Comparison of ENCODE assay signal across 16 cellular contexts in the genomic region with DNA sequence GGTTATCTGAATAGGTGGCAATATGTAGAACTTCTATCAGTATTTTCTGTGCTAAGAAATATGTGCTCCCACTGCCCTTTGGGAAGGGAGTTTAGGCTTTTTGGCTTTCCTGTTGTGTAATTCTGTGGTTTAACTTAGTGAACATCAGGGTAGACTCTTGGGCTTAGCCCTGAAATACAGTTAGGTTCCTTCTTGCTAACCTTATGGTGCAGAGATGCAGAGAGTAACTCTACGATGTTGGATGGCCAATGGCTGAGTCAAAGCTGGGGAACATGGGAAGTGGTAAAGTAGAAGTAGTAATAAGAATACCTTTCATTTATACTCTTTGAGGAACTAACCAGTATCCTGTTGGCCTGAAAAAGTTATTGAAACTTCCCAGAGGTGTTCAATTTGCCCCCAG.
"Had no signal": no experiment of that assay in that cellular context is flagged by ENCODE, and none has a peak within 500 bp of the region (broad histone marks: within the 10 kb centered on the region; RNA-seq: fewer than 3 reads in every experiment).

No MANE protein-coding gene starts in this region.

- H3K4me3 ChIP-seq: cardiac muscle cell, esophagus squamous epithelium, prostate gland, right lobe of liver, spleen, transverse colon had no signal

- ATAC-seq: left ventricle myocardium superior, right lobe of liver had no signal

- DNase-seq: activated B cell treated with CpG ODN at 0.5 μM for 24 hours; activated CD4-positive, alpha-beta T cell treated with anti-CD3 and anti-CD28 coated beads, Interleukin-2, amount 10 ng/mL, durations not matched to agents 24 days and 14 days; activated naive CD4-positive, alpha-beta T cell treated with Interleukin-2 at 50 U/mL for 16 hours; esophagus squamous epithelium; kidney; left ventricle myocardium superior; mesenchymal stem cell; occipital lobe; right lobe of liver; spleen; stimulated activated CD4-positive, alpha-beta T cell treated with anti-CD3 and anti-CD28 coated beads, Interleukin-2, amount 100 ng/mL, for 24 hours; stimulated activated naive CD4-positive, alpha-beta T cell; substantia nigra; transverse colon had no signal
